1 cellular context compared by ENCODE assay signal in genomic region chr7:150964593-150965111, GRCh38.
A peak's percentile ranks its signal among the peaks of the same experiment; 100 is the strongest.
TF ChIP-seq lines count a peak whose summit lies in the region.

No MANE protein-coding gene starts in this region.

TF ChIP-seq in K562, 482 proteins besides CTCF, POLR2A, EP300 and RAD21 (continued from another document and continues in another):
- TF ChIP-seq, protein P1, sequence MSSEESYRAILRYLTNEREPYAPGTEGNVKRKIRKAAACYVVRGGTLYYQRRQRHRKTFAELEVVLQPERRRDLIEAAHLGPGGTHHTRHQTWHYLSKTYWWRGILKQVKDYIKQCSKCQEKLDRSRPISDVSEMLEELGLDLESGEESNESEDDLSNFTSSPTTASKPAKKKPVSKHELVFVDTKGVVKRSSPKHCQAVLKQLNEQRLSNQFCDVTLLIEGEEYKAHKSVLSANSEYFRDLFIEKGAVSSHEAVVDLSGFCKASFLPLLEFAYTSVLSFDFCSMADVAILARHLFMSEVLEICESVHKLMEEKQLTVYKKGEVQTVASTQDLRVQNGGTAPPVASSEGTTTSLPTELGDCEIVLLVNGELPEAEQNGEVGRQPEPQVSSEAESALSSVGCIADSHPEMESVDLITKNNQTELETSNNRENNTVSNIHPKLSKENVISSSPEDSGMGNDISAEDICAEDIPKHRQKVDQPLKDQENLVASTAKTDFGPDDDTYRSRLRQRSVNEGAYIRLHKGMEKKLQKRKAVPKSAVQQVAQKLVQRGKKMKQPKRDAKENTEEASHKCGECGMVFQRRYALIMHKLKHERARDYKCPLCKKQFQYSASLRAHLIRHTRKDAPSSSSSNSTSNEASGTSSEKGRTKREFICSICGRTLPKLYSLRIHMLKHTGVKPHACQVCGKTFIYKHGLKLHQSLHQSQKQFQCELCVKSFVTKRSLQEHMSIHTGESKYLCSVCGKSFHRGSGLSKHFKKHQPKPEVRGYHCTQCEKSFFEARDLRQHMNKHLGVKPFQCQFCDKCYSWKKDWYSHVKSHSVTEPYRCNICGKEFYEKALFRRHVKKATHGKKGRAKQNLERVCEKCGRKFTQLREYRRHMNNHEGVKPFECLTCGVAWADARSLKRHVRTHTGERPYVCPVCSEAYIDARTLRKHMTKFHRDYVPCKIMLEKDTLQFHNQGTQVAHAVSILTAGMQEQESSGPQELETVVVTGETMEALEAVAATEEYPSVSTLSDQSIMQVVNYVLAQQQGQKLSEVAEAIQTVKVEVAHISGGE (CRISPR knock-in tag; IDR thresholded peaks at IDR 0.05) = 0 out of 6 replicates have a peak, but pooled peaks of 1 of the 3 experiments have one; percentile 37
- TF ChIP-seq HLTF (IDR thresholded peaks at IDR 0.05) (peak; percentile 81; the same call in 1 of the 2 replicates), NKRF (IDR thresholded peaks at IDR 0.05; ENCODE audit: borderline replicate concordance) (no peak), ZNF583 (CRISPR knock-in tag; IDR thresholded peaks at IDR 0.05) (no peak), CREM (IDR thresholded peaks at IDR 0.05; ENCODE audit: low read depth) (peak; percentile 55), NR2C2 (CRISPR knock-in tag; IDR thresholded peaks at IDR 0.05) (no peak), NR2C2 (tag; IDR thresholded peaks at IDR 0.05) (no peak; the same call in 1 of the 2 replicates), ZBTB7A (IDR thresholded peaks at IDR 0.05; ENCODE audit: borderline replicate concordance, control insufficient read depth, low read depth, low read length) (peak; percentile 63; the same call in 1 of the 2 replicates), LARP7 (IDR thresholded peaks at IDR 0.05) (0 out of 2 replicates have a peak, but pooled peaks have one; percentile 32), MAZ (CRISPR knock-in tag; conservative IDR thresholded peaks at IDR 0.05 in 1 of 2, IDR thresholded peaks at IDR 0.05 in 1 of 2) (peak; percentile 71 to 74; a peak in 3 of 4 replicates), MCM3 (IDR thresholded peaks at IDR 0.05) (no peak), ARNT (IDR thresholded peaks at IDR 0.05) (peak in 1 of 2 experiments; percentile 58; a peak in 1 of 4 replicates), RNF2 (IDR thresholded peaks at IDR 0.05) (no peak), ZNF830 (CRISPR knock-in tag; IDR thresholded peaks at IDR 0.05) (peak; percentile 75; the same call in 1 of the 2 replicates), MEIS2 (IDR thresholded peaks at IDR 0.05; ENCODE audit: partially characterized antibody) (peak; percentile 54), ZNF395 (CRISPR knock-in tag; IDR thresholded peaks at IDR 0.05) (0 out of 2 replicates have a peak, but pooled peaks have one; percentile 30), HMGXB4 (CRISPR knock-in tag; IDR thresholded peaks at IDR 0.05) (peak; percentile 40; the same call in 1 of the 2 replicates), MIER1 (IDR thresholded peaks at IDR 0.05; ENCODE audit: low read depth) (peak; percentile 7; the same call in 1 of the 2 replicates), ZBTB2 (IDR thresholded peaks at IDR 0.05) (peak; percentile 45; the same call in 1 of the 2 replicates), ZNF140 (CRISPR knock-in tag; IDR thresholded peaks at IDR 0.05) (no peak), ZNF316 (IDR thresholded peaks at IDR 0.05) (peak; percentile 28; the same call in 1 of the 2 replicates), POLR2H (tag; IDR thresholded peaks at IDR 0.05; ENCODE audit: low read depth) (no peak), OTX1 (CRISPR knock-in tag; IDR thresholded peaks at IDR 0.05) (peak; percentile 82; the same call in 1 of the 2 replicates), ZBTB9 (CRISPR knock-in tag; IDR thresholded peaks at IDR 0.05) (0 out of 2 replicates have a peak, but pooled peaks have one; percentile 27), ZNF644 (tag; IDR thresholded peaks at IDR 0.05; ENCODE audit: low read depth) (no peak), SMAD4 (CRISPR knock-in tag; conservative IDR thresholded peaks at IDR 0.05) (peak; percentile 80; the same call in 1 of the 2 replicates), ATF7 (IDR thresholded peaks at IDR 0.05) (0 out of 2 replicates have a peak, but pooled peaks have one; percentile 20), SNAPC5 (CRISPR knock-in tag; IDR thresholded peaks at IDR 0.05) (no peak), JUND (IDR thresholded peaks at IDR 0.05; ENCODE audit: borderline replicate concordance, low read depth, low read length) (no peak), JUND (tag; IDR thresholded peaks at IDR 0.05; ENCODE audit: borderline replicate concordance, low read depth, low read length) (no peak; the same call in 2 of the 3 replicates), ZBED1 (IDR thresholded peaks at IDR 0.05) (no peak)
- TF ChIP-seq, protein P2, sequence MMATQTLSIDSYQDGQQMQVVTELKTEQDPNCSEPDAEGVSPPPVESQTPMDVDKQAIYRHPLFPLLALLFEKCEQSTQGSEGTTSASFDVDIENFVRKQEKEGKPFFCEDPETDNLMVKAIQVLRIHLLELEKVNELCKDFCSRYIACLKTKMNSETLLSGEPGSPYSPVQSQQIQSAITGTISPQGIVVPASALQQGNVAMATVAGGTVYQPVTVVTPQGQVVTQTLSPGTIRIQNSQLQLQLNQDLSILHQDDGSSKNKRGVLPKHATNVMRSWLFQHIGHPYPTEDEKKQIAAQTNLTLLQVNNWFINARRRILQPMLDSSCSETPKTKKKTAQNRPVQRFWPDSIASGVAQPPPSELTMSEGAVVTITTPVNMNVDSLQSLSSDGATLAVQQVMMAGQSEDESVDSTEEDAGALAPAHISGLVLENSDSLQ (IDR thresholded peaks at IDR 0.05) = peak; percentile 61
- TF ChIP-seq, protein P3, sequence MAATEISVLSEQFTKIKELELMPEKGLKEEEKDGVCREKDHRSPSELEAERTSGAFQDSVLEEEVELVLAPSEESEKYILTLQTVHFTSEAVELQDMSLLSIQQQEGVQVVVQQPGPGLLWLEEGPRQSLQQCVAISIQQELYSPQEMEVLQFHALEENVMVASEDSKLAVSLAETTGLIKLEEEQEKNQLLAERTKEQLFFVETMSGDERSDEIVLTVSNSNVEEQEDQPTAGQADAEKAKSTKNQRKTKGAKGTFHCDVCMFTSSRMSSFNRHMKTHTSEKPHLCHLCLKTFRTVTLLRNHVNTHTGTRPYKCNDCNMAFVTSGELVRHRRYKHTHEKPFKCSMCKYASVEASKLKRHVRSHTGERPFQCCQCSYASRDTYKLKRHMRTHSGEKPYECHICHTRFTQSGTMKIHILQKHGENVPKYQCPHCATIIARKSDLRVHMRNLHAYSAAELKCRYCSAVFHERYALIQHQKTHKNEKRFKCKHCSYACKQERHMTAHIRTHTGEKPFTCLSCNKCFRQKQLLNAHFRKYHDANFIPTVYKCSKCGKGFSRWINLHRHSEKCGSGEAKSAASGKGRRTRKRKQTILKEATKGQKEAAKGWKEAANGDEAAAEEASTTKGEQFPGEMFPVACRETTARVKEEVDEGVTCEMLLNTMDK (IDR thresholded peaks at IDR 0.05; ENCODE audit: borderline replicate concordance, insufficient read depth, low read depth, low read length, poor library complexity, severe bottlenecking) = peak; percentile 8
- TF ChIP-seq, protein P4, sequence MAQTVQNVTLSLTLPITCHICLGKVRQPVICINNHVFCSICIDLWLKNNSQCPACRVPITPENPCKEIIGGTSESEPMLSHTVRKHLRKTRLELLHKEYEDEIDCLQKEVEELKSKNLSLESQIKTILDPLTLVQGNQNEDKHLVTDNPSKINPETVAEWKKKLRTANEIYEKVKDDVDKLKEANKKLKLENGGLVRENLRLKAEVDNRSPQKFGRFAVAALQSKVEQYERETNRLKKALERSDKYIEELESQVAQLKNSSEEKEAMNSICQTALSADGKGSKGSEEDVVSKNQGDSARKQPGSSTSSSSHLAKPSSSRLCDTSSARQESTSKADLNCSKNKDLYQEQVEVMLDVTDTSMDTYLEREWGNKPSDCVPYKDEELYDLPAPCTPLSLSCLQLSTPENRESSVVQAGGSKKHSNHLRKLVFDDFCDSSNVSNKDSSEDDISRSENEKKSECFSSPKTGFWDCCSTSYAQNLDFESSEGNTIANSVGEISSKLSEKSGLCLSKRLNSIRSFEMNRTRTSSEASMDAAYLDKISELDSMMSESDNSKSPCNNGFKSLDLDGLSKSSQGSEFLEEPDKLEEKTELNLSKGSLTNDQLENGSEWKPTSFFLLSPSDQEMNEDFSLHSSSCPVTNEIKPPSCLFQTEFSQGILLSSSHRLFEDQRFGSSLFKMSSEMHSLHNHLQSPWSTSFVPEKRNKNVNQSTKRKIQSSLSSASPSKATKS (CRISPR knock-in tag; IDR thresholded peaks at IDR 0.05) = no peak
- TF ChIP-seq, protein P5, sequence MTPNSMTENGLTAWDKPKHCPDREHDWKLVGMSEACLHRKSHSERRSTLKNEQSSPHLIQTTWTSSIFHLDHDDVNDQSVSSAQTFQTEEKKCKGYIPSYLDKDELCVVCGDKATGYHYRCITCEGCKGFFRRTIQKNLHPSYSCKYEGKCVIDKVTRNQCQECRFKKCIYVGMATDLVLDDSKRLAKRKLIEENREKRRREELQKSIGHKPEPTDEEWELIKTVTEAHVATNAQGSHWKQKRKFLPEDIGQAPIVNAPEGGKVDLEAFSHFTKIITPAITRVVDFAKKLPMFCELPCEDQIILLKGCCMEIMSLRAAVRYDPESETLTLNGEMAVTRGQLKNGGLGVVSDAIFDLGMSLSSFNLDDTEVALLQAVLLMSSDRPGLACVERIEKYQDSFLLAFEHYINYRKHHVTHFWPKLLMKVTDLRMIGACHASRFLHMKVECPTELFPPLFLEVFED (CRISPR knock-in tag; conservative IDR thresholded peaks at IDR 0.05) = 0 out of 2 replicates have a peak, but pooled peaks have one; percentile 72
- TF ChIP-seq, protein P6, sequence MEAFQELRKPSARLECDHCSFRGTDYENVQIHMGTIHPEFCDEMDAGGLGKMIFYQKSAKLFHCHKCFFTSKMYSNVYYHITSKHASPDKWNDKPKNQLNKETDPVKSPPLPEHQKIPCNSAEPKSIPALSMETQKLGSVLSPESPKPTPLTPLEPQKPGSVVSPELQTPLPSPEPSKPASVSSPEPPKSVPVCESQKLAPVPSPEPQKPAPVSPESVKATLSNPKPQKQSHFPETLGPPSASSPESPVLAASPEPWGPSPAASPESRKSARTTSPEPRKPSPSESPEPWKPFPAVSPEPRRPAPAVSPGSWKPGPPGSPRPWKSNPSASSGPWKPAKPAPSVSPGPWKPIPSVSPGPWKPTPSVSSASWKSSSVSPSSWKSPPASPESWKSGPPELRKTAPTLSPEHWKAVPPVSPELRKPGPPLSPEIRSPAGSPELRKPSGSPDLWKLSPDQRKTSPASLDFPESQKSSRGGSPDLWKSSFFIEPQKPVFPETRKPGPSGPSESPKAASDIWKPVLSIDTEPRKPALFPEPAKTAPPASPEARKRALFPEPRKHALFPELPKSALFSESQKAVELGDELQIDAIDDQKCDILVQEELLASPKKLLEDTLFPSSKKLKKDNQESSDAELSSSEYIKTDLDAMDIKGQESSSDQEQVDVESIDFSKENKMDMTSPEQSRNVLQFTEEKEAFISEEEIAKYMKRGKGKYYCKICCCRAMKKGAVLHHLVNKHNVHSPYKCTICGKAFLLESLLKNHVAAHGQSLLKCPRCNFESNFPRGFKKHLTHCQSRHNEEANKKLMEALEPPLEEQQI (IDR thresholded peaks at IDR 0.05) = no peak
